22 cellular contexts compared by ENCODE assay signal in genomic region chr17:4587195-4587594, GRCh38. TPM values are rescaled to one million over a fixed set of nuclear protein-coding genes. Genes with fewer than 3 reads are reported as not detected.
DNase-seq lines count a peak whose midpoint lies in the region; ATAC-seq and TF ChIP-seq lines count a peak whose summit lies in the region.
"Had no signal": no experiment of that assay in that cellular context is flagged by ENCODE, and none has a peak within 500 bp of the region (broad histone marks: within the 10 kb centered on the region; RNA-seq: fewer than 3 reads in every experiment).

No MANE protein-coding gene starts in this region.

- no peak overlapping the region for H2AFZ ChIP-seq in osteoblast (ENCODE audit: low read length)

- ATAC-seq in left cardiac atrium: no peak
- no peak for ATAC-seq in right cardiac atrium
- no peak for ATAC-seq in upper lobe of left lung (ENCODE audit: low FRiP score in 2 of 2)
- no peak for ATAC-seq in left colon
- ATAC-seq: CD8-positive, alpha-beta T cell; Panc1 had no signal

- H3K36me3 ChIP-seq in cardiac muscle cell (no peaks in the 10 kb centered on the region), osteoblast (ENCODE audit: insufficient read depth, low read length) (no peaks in the 10 kb centered on the region), upper lobe of left lung (no peaks in the 10 kb centered on the region)
- H3K36me3 ChIP-seq: BE2C, MG63 had no signal

- H3K4me3 ChIP-seq in cardiac muscle cell (peak overlapping the region; percentile 94), right cardiac atrium (ENCODE audit: low read length) (no peak overlapping the region), osteoblast (ENCODE audit: insufficient read depth, low read length) (no peak overlapping the region), upper lobe of left lung (no peak overlapping the region)
- H3K4me3 ChIP-seq: MG63 had no signal

- H3K79me2 ChIP-seq in osteoblast (ENCODE audit: insufficient read depth, low read length): no peaks in the 10 kb centered on the region

- no peak for TF ChIP-seq CTCF in cardiac muscle cell (IDR thresholded peaks at IDR 0.05; ENCODE audit: low read depth, low read length)
- no peak for TF ChIP-seq CTCF in osteoblast (IDR thresholded peaks at IDR 0.05; ENCODE audit: extremely low read depth, low read depth, low read length)
- TF ChIP-seq CTCF in upper lobe of left lung (IDR thresholded peaks at IDR 0.05): no peak

- H3K27me3 ChIP-seq in cardiac muscle cell (no peaks in the 10 kb centered on the region), right cardiac atrium (ENCODE audit: control insufficient read depth, insufficient read depth) (no peaks in the 10 kb centered on the region), osteoblast (ENCODE audit: insufficient read depth, low read length) (peaks cover 49% of the 10 kb centered on the region), upper lobe of left lung (peaks cover 0 to 17% (median 5%) of the 10 kb centered on the region in 4 donors)

- no peak overlapping the region for H3K4me2 ChIP-seq in osteoblast (ENCODE audit: insufficient read depth, low read length)

- WGBS in right cardiac atrium: 84% methylated on average over 7 of the region's 7 CpGs
- WGBS in upper lobe of left lung, 2 donors: 92 to 98% methylated on average over 6 to 7 of the region's 7 CpGs

- no peak for TF ChIP-seq POLR2A in upper lobe of left lung (IDR thresholded peaks at IDR 0.05)

- no peaks in the 10 kb centered on the region for H4K20me1 ChIP-seq in osteoblast (ENCODE audit: insufficient read depth, low read length)

- intact Hi-C loops in left cardiac atrium (cut with DNase I) (no loop called here), right cardiac atrium (cut with DNase I) (no loop called here), left colon (cut with DNase I, micrococcal nuclease) (no loop called here)

- H3K27ac ChIP-seq in cardiac muscle cell: peak overlapping the region; percentile 96
- peak overlapping the region; percentile 13 for H3K27ac ChIP-seq in right cardiac atrium (ENCODE audit: low read length)
- no peak overlapping the region for H3K27ac ChIP-seq in osteoblast (ENCODE audit: low read depth, low read length)
- peak overlapping the region in 3 of 4 donors; percentile 24 to 54 (median 30) for H3K27ac ChIP-seq in upper lobe of left lung
- H3K27ac ChIP-seq: 22Rv1 had no signal

- TF ChIP-seq EP300 in upper lobe of left lung (IDR thresholded peaks at IDR 0.05): no peak

- H3K9me3 ChIP-seq in cardiac muscle cell (ENCODE audit: low read depth) (no peaks in the 10 kb centered on the region), right cardiac atrium (ENCODE audit: control insufficient read depth, low read length) (no peaks in the 10 kb centered on the region), osteoblast (ENCODE audit: low read depth, low read length) (no peaks in the 10 kb centered on the region), upper lobe of left lung (no peaks in the 10 kb centered on the region)
- H3K9me3 ChIP-seq: MG63 had no signal

- DNase-seq in cardiac muscle cell (ENCODE audit: low read depth in 1 of 2, low spot score in 1 of 2): no peak
- DNase-seq in left cardiac atrium: no peak
- DNase-seq in right cardiac atrium: peak in 1 of 3 donors; percentile 51
- peak; percentile 80 for DNase-seq in osteoblast (ENCODE audit: insufficient read length, low spot score, missing footprints)
- DNase-seq in upper lobe of left lung: no peak
- no peak for DNase-seq in left colon
- DNase-seq in activated naive CD4-positive, alpha-beta T cell (lab: John Stamatoyannopoulos, UW): no peak
- DNase-seq in HuH-7.5 (ENCODE audit: low spot score): no peak
- DNase-seq: CD8-positive, alpha-beta T cell; DND-41; HCEC 1CT; IMR-90; Karpas-422; MG63; NCI-H1092 treated with DMSO at 0.1 percent for 48 hours; NCI-H226; NCI-H524 treated with DMSO at 0.1 percent for 48 hours had no signal

- H3K4me1 ChIP-seq in cardiac muscle cell (ENCODE audit: low read depth) (peaks cover 73% of the 10 kb centered on the region), right cardiac atrium (ENCODE audit: control insufficient read depth, insufficient read depth, low read length) (peaks cover 3% of the 10 kb centered on the region), osteoblast (ENCODE audit: insufficient read depth, low read length) (no peaks in the 10 kb centered on the region), upper lobe of left lung (peaks cover 13 to 20% (median 15%) of the 10 kb centered on the region in 4 donors)

RNA-seq across cellular contexts. Expression of gene SMTNL2, which starts 2.9 kb away (rescaled TPM):
- total RNA-seq in cardiac muscle cell (176 and 184 TPM in 2 replicates), left cardiac atrium (10 to 100 TPM; 13.2 to 13.3 TPM), right cardiac atrium (10 to 100 TPM; 10.7 to 20.8 (median 14.2) TPM), osteoblast (not detected in 2 replicates), upper lobe of left lung (1 to 10 TPM in 5 of 6 donors, under 1 TPM in 1; 0.49 to 7.3 (median 3.6) TPM), left colon (under 1 TPM in 1 of 2 donors, not detected in 1; 0.25 TPM)
- polyA plus RNA-seq in cardiac muscle cell (269 TPM in 2 replicates), right cardiac atrium (5.8 TPM)
- total RNA-seq: CD8-positive, alpha-beta T cell; HT-29; IMR-90 had no signal
- polyA plus RNA-seq: IMR-90 had no signal

RNA-seq across cellular contexts. Expression of gene GGT6, which starts 26.8 kb away (rescaled TPM):
- total RNA-seq in cardiac muscle cell: not detected in 2 replicates
- polyA plus RNA-seq in cardiac muscle cell: not detected in 2 replicates
- total RNA-seq in left cardiac atrium: not detected
- total RNA-seq in right cardiac atrium: not detected
- not detected for polyA plus RNA-seq in right cardiac atrium
- total RNA-seq in osteoblast: not detected in 2 replicates
- 10 to 100 TPM in 3 of 6 donors, 1 to 10 TPM in 3; 3.8 to 18.7 (median 9.7) TPM for total RNA-seq in upper lobe of left lung
- 100 to 1,000 TPM; 185 to 232 TPM for total RNA-seq in left colon
- total RNA-seq: CD8-positive, alpha-beta T cell; IMR-90 had no signal
- polyA plus RNA-seq: AG04450, IMR-90 had no signal

RNA-seq across cellular contexts. Expression of gene MYBBP1A, which starts 32.0 kb away (rescaled TPM):
- 47.4 and 57.1 TPM in 2 replicates for total RNA-seq in cardiac muscle cell
- 51.5 and 69.3 TPM in 2 replicates for polyA plus RNA-seq in cardiac muscle cell
- 10 to 100 TPM; 17.6 to 34.9 TPM for total RNA-seq in left cardiac atrium
- 10 to 100 TPM; 18.4 to 28.5 (median 23.1) TPM for total RNA-seq in right cardiac atrium
- 15.9 TPM for polyA plus RNA-seq in right cardiac atrium
- 47.1 and 49.2 TPM in 2 replicates for total RNA-seq in osteoblast
- total RNA-seq in upper lobe of left lung: 100 to 1,000 TPM in 1 of 6 donors, 10 to 100 TPM in 5; 45.2 to 151 (median 57.3) TPM
- 10 to 100 TPM; 28.1 to 41.6 TPM for total RNA-seq in left colon

RNA-seq across cellular contexts. Expression of gene ALOX15, which starts 54.3 kb away (rescaled TPM):
- total RNA-seq in cardiac muscle cell: 0.71 and 1.1 TPM in 2 replicates
- 1.5 TPM in 1 of 2 replicates, not detected in the other for polyA plus RNA-seq in cardiac muscle cell
- 10 to 100 TPM in 1 of 2 donors, 1 to 10 TPM in 1; 4.7 to 11.7 TPM for total RNA-seq in left cardiac atrium
- total RNA-seq in right cardiac atrium: 1 to 10 TPM in 2 of 4 donors, under 1 TPM in 1, not detected in 1; 0.91 to 2.0 (median 1.0) TPM
- 0.05 TPM for polyA plus RNA-seq in right cardiac atrium
- not detected in 2 replicates for total RNA-seq in osteoblast
- total RNA-seq in upper lobe of left lung: 10 to 100 TPM in 3 of 6 donors, 1 to 10 TPM in 3; 2.4 to 26.0 (median 10.0) TPM
- total RNA-seq in left colon: under 1 TPM; 0.12 to 0.36 TPM
- total RNA-seq: CD8-positive, alpha-beta T cell; IMR-90 had no signal
- polyA plus RNA-seq: AG04450, IMR-90 had no signal

Comparison
In these comparisons a context has a peak if more than half of its experiments do, and no peak if none do; other contexts are left out.
1. RNA of gene GGT6, which starts 26.8 kb away (total RNA-seq): 185 to 232 TPM in left colon; 3.8 to 18.7 TPM in upper lobe of left lung, not detected in cardiac muscle cell, not detected in left cardiac atrium, not detected in right cardiac atrium and not detected in osteoblast; every median in the first group is over 4 times any median in the second.